Comparison of ENCODE assay signal across 1 cellular context in genomic region chr5:126816649-126817048, GRCh38.
TF ChIP-seq lines count a peak whose summit lies in the region.

No MANE protein-coding gene starts in this region.

TF ChIP-seq in IMR-90, 13 proteins besides CTCF, POLR2A, EP300 and RAD21:
- no peak for TF ChIP-seq SMC3 (IDR thresholded peaks at IDR 0.05; ENCODE audit: low read depth, low read length)
- TF ChIP-seq CHD1 (IDR thresholded peaks at IDR 0.05; ENCODE audit: low read depth, low read length) = no peak
- TF ChIP-seq CEBPB (IDR thresholded peaks at IDR 0.05; ENCODE audit: low read depth, low read length) = no peak
- no peak for TF ChIP-seq MXI1 (IDR thresholded peaks at IDR 0.05; ENCODE audit: borderline replicate concordance, low read depth, low read length)
- no peak for TF ChIP-seq RFX5 (IDR thresholded peaks at IDR 0.05; ENCODE audit: low read depth, low read length)
